In genomic region chr13:33816912-33817311, GRCh38 we compare ENCODE assay signal across 17 cellular contexts. TPM values are rescaled to one million over a fixed set of nuclear protein-coding genes. Genes with fewer than 3 reads are reported as not detected.
DNase-seq lines count a peak whose midpoint lies in the region; ATAC-seq and TF ChIP-seq lines count a peak whose summit lies in the region.
"Had no signal": no experiment of that assay in that cellular context is flagged by ENCODE, and none has a peak within 500 bp of the region (broad histone marks: within the 10 kb centered on the region; RNA-seq: fewer than 3 reads in every experiment).

No MANE protein-coding gene starts in this region.

- H2BK120ac ChIP-seq in neuronal stem cell (ENCODE audit: low read depth, low read length): no peak overlapping the region

- H2BK15ac ChIP-seq in neuronal stem cell (ENCODE audit: low read length): no peak overlapping the region

- peaks cover 12% of the 10 kb centered on the region for H3K4me1 ChIP-seq in KMS-11 (ENCODE audit: low read depth, poor library complexity, severe bottlenecking)
- no peaks in the 10 kb centered on the region for H3K4me1 ChIP-seq in neuronal stem cell (ENCODE audit: control insufficient read depth in 2 of 2, insufficient read depth in 1 of 2, low read depth in 1 of 2, low read length in 2 of 2)
- peaks cover 14% of the 10 kb centered on the region for H3K4me1 ChIP-seq in CD4-positive, alpha-beta memory T cell (ENCODE audit: insufficient read depth, low read length)

- H4K91ac ChIP-seq in neuronal stem cell (ENCODE audit: low read depth, low read length, poor library complexity): no peak overlapping the region

- H3K14ac ChIP-seq in neuronal stem cell (ENCODE audit: low read length): no peak overlapping the region

- H2AFZ ChIP-seq in KMS-11 (ENCODE audit: low read depth): peak overlapping the region; percentile 95; the same call in 1 of the 2 replicates
- H2AFZ ChIP-seq in neuronal stem cell (ENCODE audit: low read length): peak overlapping the region; percentile 44

- H3K36me3 Mint-ChIP-seq in activated CD4-positive, alpha-beta memory T cell treated with anti-CD3 and anti-CD28 coated beads, Interleukin-2, amount 10 ng/mL, durations not matched to agents 7 days and 5 days (ENCODE audit: low read depth): peaks cover 23% of the 10 kb centered on the region
- peaks cover 23% of the 10 kb centered on the region for H3K36me3 Mint-ChIP-seq in activated CD4-positive, alpha-beta memory T cell treated with anti-CD3 and anti-CD28 coated beads for 36 hours
- H3K36me3 Mint-ChIP-seq in central memory CD8-positive, alpha-beta T cell (ENCODE audit: insufficient read depth): peaks cover 13% of the 10 kb centered on the region
- H3K36me3 Mint-ChIP-seq in CD4-positive, alpha-beta memory T cell: peaks cover 9 to 11% of the 10 kb centered on the region in 2 donors

- no peaks in the 10 kb centered on the region for H4K20me1 ChIP-seq in KMS-11 (ENCODE audit: insufficient read depth)

- no peak overlapping the region for H3K4ac ChIP-seq in neuronal stem cell (ENCODE audit: low read length)

- peaks cover 42% of the 10 kb centered on the region for H3K4me1 Mint-ChIP-seq in activated CD4-positive, alpha-beta memory T cell treated with anti-CD3 and anti-CD28 coated beads, Interleukin-2, amount 10 ng/mL, durations not matched to agents 7 days and 5 days
- peaks cover 30% of the 10 kb centered on the region for H3K4me1 Mint-ChIP-seq in activated CD4-positive, alpha-beta memory T cell treated with anti-CD3 and anti-CD28 coated beads for 36 hours (ENCODE audit: low read depth)
- H3K4me1 Mint-ChIP-seq in central memory CD8-positive, alpha-beta T cell: peaks cover 14% of the 10 kb centered on the region
- peaks cover 6 to 21% (median 12%) of the 10 kb centered on the region in 4 donors for H3K4me1 Mint-ChIP-seq in CD4-positive, alpha-beta memory T cell

- TF ChIP-seq CTCF in KMS-11 (conservative IDR thresholded peaks at IDR 0.05; ENCODE audit: low read depth, low read length): no peak

- peaks cover 33% of the 10 kb centered on the region; the same call in 1 of the 2 replicates for H3K79me2 ChIP-seq in KMS-11 (ENCODE audit: insufficient read depth, low read depth)

- no peaks in the 10 kb centered on the region for H3K9me3 ChIP-seq in neuronal stem cell (replicated peaks in 1 of 2; ENCODE audit: control insufficient read depth in 2 of 2, insufficient read depth in 1 of 2, low read depth in 1 of 2, low read length in 2 of 2)
- H3K9me3 ChIP-seq in CD4-positive, alpha-beta memory T cell (ENCODE audit: control insufficient read depth in 1 of 2, low read length in 2 of 2): no peaks in the 10 kb centered on the region

- WGBS in neuronal stem cell (ENCODE audit: extremely low coverage in 2 of 2, insufficient read length in 2 of 2, insufficient replicate concordance in 1 of 2), 2 donors: no CpG with 5 or more reads among the region's 2 CpGs

- no peaks in the 10 kb centered on the region for H3K9me3 Mint-ChIP-seq in activated CD4-positive, alpha-beta memory T cell treated with anti-CD3 and anti-CD28 coated beads, Interleukin-2, amount 10 ng/mL, durations not matched to agents 7 days and 5 days
- H3K9me3 Mint-ChIP-seq in activated CD4-positive, alpha-beta memory T cell treated with anti-CD3 and anti-CD28 coated beads for 36 hours: no peaks in the 10 kb centered on the region
- no peaks in the 10 kb centered on the region for H3K9me3 Mint-ChIP-seq in central memory CD8-positive, alpha-beta T cell
- H3K9me3 Mint-ChIP-seq in CD4-positive, alpha-beta memory T cell: peaks cover 0 to 6% (median 0%) of the 10 kb centered on the region in 8 donors
- H3K9me3 Mint-ChIP-seq: activated naive CD4-positive, alpha-beta T cell treated with anti-CD3 and anti-CD28 coated beads for 36 hours had no signal

- H3K36me3 ChIP-seq in KMS-11 (ENCODE audit: insufficient read depth): no peaks in the 10 kb centered on the region
- peaks cover 6 to 24% of the 10 kb centered on the region in 2 donors for H3K36me3 ChIP-seq in neuronal stem cell (replicated peaks in 1 of 2; ENCODE audit: control insufficient read depth in 2 of 2, insufficient read depth in 2 of 2, low read length in 2 of 2)
- no peaks in the 10 kb centered on the region for H3K36me3 ChIP-seq in CD4-positive, alpha-beta memory T cell (ENCODE audit: insufficient read depth, low read length)
- H3K36me3 ChIP-seq: cardiac muscle cell had no signal

- no peak overlapping the region for H3K27ac ChIP-seq in KMS-11
- H3K27ac ChIP-seq in neuronal stem cell (replicated peaks; ENCODE audit: low read length): no peak overlapping the region
- no peak overlapping the region for H3K27ac ChIP-seq in CD4-positive, alpha-beta memory T cell (ENCODE audit: low read depth, low read length)

- no peak overlapping the region for H2BK12ac ChIP-seq in neuronal stem cell (ENCODE audit: low read length)

- H4K8ac ChIP-seq in neuronal stem cell (ENCODE audit: low read depth, low read length): no peak overlapping the region

- H3K4me3 Mint-ChIP-seq in activated CD4-positive, alpha-beta memory T cell treated with anti-CD3 and anti-CD28 coated beads, Interleukin-2, amount 10 ng/mL, durations not matched to agents 7 days and 5 days: peak overlapping the region; percentile 11
- H3K4me3 Mint-ChIP-seq in activated CD4-positive, alpha-beta memory T cell treated with anti-CD3 and anti-CD28 coated beads for 36 hours: no peak overlapping the region
- peak overlapping the region; percentile 96 for H3K4me3 Mint-ChIP-seq in central memory CD8-positive, alpha-beta T cell
- H3K4me3 Mint-ChIP-seq in CD4-positive, alpha-beta memory T cell: peak overlapping the region in 2 of 8 donors; percentile 16 to 33

- no peak overlapping the region for H2AK5ac ChIP-seq in neuronal stem cell (ENCODE audit: low read depth, low read length)

- POLR2A ChIA-PET in activated CD4-positive, alpha-beta memory T cell treated with anti-CD3 and anti-CD28 coated beads, Interleukin-2, amount 10 ng/mL, durations not matched to agents 7 days and 5 days (lab: Charles Lee): interaction anchor here (1.1 to 2.2 kb wide), 2 partner anchors 25 to 32 kb away, joined by 5 to 7 read pairs; no protein-coding TSS in a partner anchor
- POLR2A ChIA-PET in activated CD4-positive, alpha-beta memory T cell treated with anti-CD3 and anti-CD28 coated beads for 36 hours (lab: Charles Lee): interaction anchor here (1.7 kb wide), 1 partner anchor 11 kb away, joined by 7 read pairs; no protein-coding TSS in a partner anchor
- POLR2A ChIA-PET in CD4-positive, alpha-beta memory T cell (lab: Charles Lee; ENCODE audit: partially characterized antibody): interaction anchor here (1.0 kb wide), 1 partner anchor 8 kb away, joined by 3 read pairs; no protein-coding TSS in a partner anchor

- H3K4me3 ChIP-seq in KMS-11 (IDR thresholded peaks at IDR 0.05; ENCODE audit: insufficient read depth, low read depth, low read length) (no peak overlapping the region), neuronal stem cell (ENCODE audit: low read length in 2 of 2) (no peak overlapping the region)
- no peak overlapping the region for H3K4me3 ChIP-seq in CD4-positive, alpha-beta memory T cell (ENCODE audit: low read length in 2 of 2)

- H2BK5ac ChIP-seq in neuronal stem cell (ENCODE audit: low read length): no peak overlapping the region

- peaks cover 3% of the 10 kb centered on the region for H3K27me3 Mint-ChIP-seq in activated CD4-positive, alpha-beta memory T cell treated with anti-CD3 and anti-CD28 coated beads, Interleukin-2, amount 10 ng/mL, durations not matched to agents 7 days and 5 days
- H3K27me3 Mint-ChIP-seq in activated CD4-positive, alpha-beta memory T cell treated with anti-CD3 and anti-CD28 coated beads for 36 hours: peaks cover 4% of the 10 kb centered on the region
- no peaks in the 10 kb centered on the region for H3K27me3 Mint-ChIP-seq in central memory CD8-positive, alpha-beta T cell
- peaks cover 0 to 4% of the 10 kb centered on the region in 2 donors for H3K27me3 Mint-ChIP-seq in CD4-positive, alpha-beta memory T cell

- no peak overlapping the region for H3K27ac Mint-ChIP-seq in activated CD4-positive, alpha-beta memory T cell treated with anti-CD3 and anti-CD28 coated beads, Interleukin-2, amount 10 ng/mL, durations not matched to agents 7 days and 5 days
- no peak overlapping the region for H3K27ac Mint-ChIP-seq in activated CD4-positive, alpha-beta memory T cell treated with anti-CD3 and anti-CD28 coated beads for 36 hours
- no peak overlapping the region for H3K27ac Mint-ChIP-seq in central memory CD8-positive, alpha-beta T cell (ENCODE audit: low read depth)
- H3K27ac Mint-ChIP-seq in CD4-positive, alpha-beta memory T cell: peak overlapping the region in 3 of 7 donors; percentile 39 to 70 (median 55)

- no peak for DNase-seq in activated CD4-positive, alpha-beta memory T cell treated with anti-CD3 and anti-CD28 coated beads, Interleukin-2, amount 10 ng/mL, durations not matched to agents 7 days and 5 days
- DNase-seq in activated CD4-positive, alpha-beta memory T cell treated with anti-CD3 and anti-CD28 coated beads for 36 hours: no peak
- DNase-seq in central memory CD8-positive, alpha-beta T cell (ENCODE audit: low spot score in 2 of 2): no peak
- DNase-seq in neuronal stem cell (ENCODE audit: low spot score): no peak
- no peak for DNase-seq in NCI-H1105 (lab: John Stamatoyannopoulos, UW)
- no peak for DNase-seq in CD4-positive, alpha-beta memory T cell
- DNase-seq: activated CD4-positive, alpha-beta T cell treated with anti-CD3 and anti-CD28 coated beads for 1 hour; activated CD8-positive, alpha-beta memory T cell treated with anti-CD3 and anti-CD28 coated beads, Interleukin-2, amount 50 U/mL, for 48 hours; activated naive CD4-positive, alpha-beta T cell treated with anti-CD3 and anti-CD28 coated beads for 36 hours; effector CD8-positive, alpha-beta T cell; KG1; NCI-H1417; stimulated activated naive CD8-positive, alpha-beta T cell treated with anti-CD3 and anti-CD28 coated beads, Interleukin-15, Interleukin-2, amounts not matched to agents 100 U/mL and 50 U/mL, for 24 hours had no signal

- H3K4me2 ChIP-seq in KMS-11 (peak overlapping the region; percentile 96; the same call in 1 of the 2 replicates), neuronal stem cell (ENCODE audit: insufficient read depth, low read length, poor library complexity, severe bottlenecking) (no peak overlapping the region)

- ATAC-seq in central memory CD8-positive, alpha-beta T cell (replicated peaks; ENCODE audit: extremely low read depth, poor library complexity, severe bottlenecking): no peak
- no peak for ATAC-seq in HG03097 (IDR thresholded peaks at IDR 0.05; ENCODE audit: low FRiP score, unreplicated experiment)
- ATAC-seq: Right ventricle myocardium inferior; stimulated activated naive CD8-positive, alpha-beta T cell treated with anti-CD3 and anti-CD28 coated beads, Interleukin-15, Interleukin-2, amounts not matched to agents 100 U/mL and 50 U/mL, for 24 hours had no signal

- H3K27me3 ChIP-seq in KMS-11 (ENCODE audit: insufficient read depth, low read depth): no peaks in the 10 kb centered on the region
- no peaks in the 10 kb centered on the region for H3K27me3 ChIP-seq in neuronal stem cell (ENCODE audit: control insufficient read depth in 3 of 3, insufficient read depth in 3 of 3, low read depth in 1 of 3, low read length in 3 of 3)
- no peaks in the 10 kb centered on the region for H3K27me3 ChIP-seq in CD4-positive, alpha-beta memory T cell (ENCODE audit: insufficient read depth, low read length)

- no peak overlapping the region for H3K9ac ChIP-seq in KMS-11
- no peak overlapping the region for H3K9ac ChIP-seq in neuronal stem cell (ENCODE audit: low read depth, low read length, poor library complexity)

- H3K23ac ChIP-seq in neuronal stem cell (ENCODE audit: low read depth, low read length, poor library complexity): no peak overlapping the region

- peaks cover 1% of the 10 kb centered on the region for H3K79me1 ChIP-seq in neuronal stem cell (ENCODE audit: low read depth, low read length)

- CTCF ChIA-PET in activated CD4-positive, alpha-beta memory T cell treated with anti-CD3 and anti-CD28 coated beads, Interleukin-2, amount 10 ng/mL, durations not matched to agents 7 days and 5 days (lab: Charles Lee): interaction anchor here (0.6 to 1.2 kb wide), 2 partner anchors 1278 to 1432 kb away, joined by 3 to 4 read pairs; partner anchors contain the start of gene N4BP2L2
- CTCF ChIA-PET in activated CD4-positive, alpha-beta memory T cell treated with anti-CD3 and anti-CD28 coated beads for 36 hours (lab: Charles Lee): interaction anchor here (1.0 kb wide), 1 partner anchor 274 kb away, joined by 3 read pairs; no protein-coding TSS in a partner anchor
- CTCF ChIA-PET in CD4-positive, alpha-beta memory T cell (lab: Charles Lee; ENCODE audit: partially characterized antibody): interaction anchor here (0.9 kb wide), 1 partner anchor 138 kb away, joined by 3 read pairs; no protein-coding TSS in a partner anchor

- intact Hi-C loops in activated CD4-positive, alpha-beta memory T cell treated with anti-CD3 and anti-CD28 coated beads for 36 hours (cut with micrococcal nuclease): loop anchor here (2.0 kb wide), 1 partner anchor 30 kb away; no protein-coding TSS in a partner anchor
- intact Hi-C loops in CD4-positive, alpha-beta memory T cell (cut with micrococcal nuclease): loop anchor here (1.0 to 10.0 kb wide), 3 partner anchors 30 to 1348 kb away; partner anchors contain the start of gene N4BP2L2

- H3K18ac ChIP-seq in neuronal stem cell (ENCODE audit: low read length): no peak overlapping the region

RNA-seq across cellular contexts. Expression of gene RFC3, which starts 1.0 kb away (rescaled TPM):
- total RNA-seq in activated CD4-positive, alpha-beta memory T cell treated with anti-CD3 and anti-CD28 coated beads, Interleukin-2, amount 10 ng/mL, durations not matched to agents 7 days and 5 days: 10 to 100 TPM; 34.9 to 35.2 TPM
- total RNA-seq in activated CD4-positive, alpha-beta memory T cell treated with anti-CD3 and anti-CD28 coated beads for 36 hours: 10 to 100 TPM; 52.4 to 53.9 TPM
- 32.4 TPM for polyA plus RNA-seq in neuronal stem cell (2013, experiment 1 of 2)
- polyA plus RNA-seq in neuronal stem cell (2013, experiment 2 of 2): 34.2 TPM
- 1 to 10 TPM; 4.9 to 5.1 TPM for total RNA-seq in CD4-positive, alpha-beta memory T cell
- 1 to 10 TPM; 4.1 to 5.0 TPM for polyA plus RNA-seq in CD4-positive, alpha-beta memory T cell

Comparison
In these comparisons a context has a peak if more than half of its experiments do, and no peak if none do; other contexts are left out.
1. RNA of gene RFC3, which starts 1.0 kb away (total RNA-seq): 52.4 to 53.9 TPM in activated CD4-positive, alpha-beta memory T cell treated with anti-CD3 and anti-CD28 coated beads for 36 hours and 34.9 to 35.2 TPM in activated CD4-positive, alpha-beta memory T cell treated with anti-CD3 and anti-CD28 coated beads, Interleukin-2, amount 10 ng/mL, durations not matched to agents 7 days and 5 days; 4.9 to 5.1 TPM in CD4-positive, alpha-beta memory T cell; every median in the first group is over 4 times any median in the second.